ENCODE assay signal across 6 cellular contexts in genomic region chr5:147854331-147854730, GRCh38. TPM values are rescaled to one million over a fixed set of nuclear protein-coding genes. Genes with fewer than 3 reads are reported as not detected.
"Had no signal": no experiment of that assay in that cellular context is flagged by ENCODE, and none has a peak within 500 bp of the region (broad histone marks: within the 10 kb centered on the region; RNA-seq: fewer than 3 reads in every experiment).

No MANE protein-coding gene starts in this region.

- ATAC-seq: K562 had no signal

- H3K9me3 Mint-ChIP-seq: H9 had no signal

- DNase-seq: GOT3, H9, HCEC 1CT, IMR-90 had no signal

- H3K4me3 ChIP-seq: K562 had no signal

- H3K4me3 Mint-ChIP-seq: H9 had no signal

RNA-seq across cellular contexts. Expression of gene SPINK1, which starts 22.9 kb away (rescaled TPM):
- total RNA-seq: IMR-90 had no signal
- polyA plus RNA-seq: IMR-90 had no signal

RNA-seq across cellular contexts. Expression of gene SCGB3A2, which starts 24.2 kb away (rescaled TPM):
- total RNA-seq: HT-29, IMR-90 had no signal
- polyA plus RNA-seq: IMR-90, K562 had no signal

RNA-seq across cellular contexts. Expression of gene C5orf46, which starts 52.0 kb away (rescaled TPM):
- total RNA-seq: H9, HT-29, IMR-90, K562 had no signal
- polyA plus RNA-seq: K562 had no signal
